In genomic region chr6:166952567-166953464, GRCh38 we compare ENCODE assay signal across 1 cellular context.
A peak's percentile ranks its signal among the peaks of the same experiment; 100 is the strongest.
TF ChIP-seq lines count a peak whose summit lies in the region.

No MANE protein-coding gene starts in this region.

TF ChIP-seq in K562, 482 proteins besides CTCF, POLR2A, EP300 and RAD21:
- TF ChIP-seq ZNF79 (CRISPR knock-in tag; IDR thresholded peaks at IDR 0.05; ENCODE audit: low read depth) (no peak), FOXA3 (CRISPR knock-in tag; conservative IDR thresholded peaks at IDR 0.05 in 1 of 2, IDR thresholded peaks at IDR 0.05 in 1 of 2) (0 out of 4 replicates have a peak, but pooled peaks of 1 of the 2 experiments have one; percentile 24), HDAC6 (IDR thresholded peaks at IDR 0.05; ENCODE audit: low read depth, low read length) (no peak), BRCA1 (IDR thresholded peaks at IDR 0.05) (no peak), BRCA1 (CRISPR knock-in tag; IDR thresholded peaks at IDR 0.05) (no peak), CREBBP (IDR thresholded peaks at IDR 0.05; ENCODE audit: low read depth, low read length) (no peak), CTBP1 (IDR thresholded peaks at IDR 0.05; ENCODE audit: borderline replicate concordance) (no peak), ZBTB33 (CRISPR knock-in tag; IDR thresholded peaks at IDR 0.05) (peak; percentile 86), ZNF165 (CRISPR knock-in tag; IDR thresholded peaks at IDR 0.05; ENCODE audit: borderline replicate concordance) (no peak), PPARD (CRISPR knock-in tag; IDR thresholded peaks at IDR 0.05) (no peak)
- TF ChIP-seq, protein P1, sequence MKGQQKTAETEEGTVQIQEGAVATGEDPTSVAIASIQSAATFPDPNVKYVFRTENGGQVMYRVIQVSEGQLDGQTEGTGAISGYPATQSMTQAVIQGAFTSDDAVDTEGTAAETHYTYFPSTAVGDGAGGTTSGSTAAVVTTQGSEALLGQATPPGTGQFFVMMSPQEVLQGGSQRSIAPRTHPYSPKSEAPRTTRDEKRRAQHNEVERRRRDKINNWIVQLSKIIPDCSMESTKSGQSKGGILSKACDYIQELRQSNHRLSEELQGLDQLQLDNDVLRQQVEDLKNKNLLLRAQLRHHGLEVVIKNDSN (CRISPR knock-in tag; IDR thresholded peaks at IDR 0.05) = peak; percentile 28; the same call in 1 of the 2 replicates
- TF ChIP-seq, protein P2, sequence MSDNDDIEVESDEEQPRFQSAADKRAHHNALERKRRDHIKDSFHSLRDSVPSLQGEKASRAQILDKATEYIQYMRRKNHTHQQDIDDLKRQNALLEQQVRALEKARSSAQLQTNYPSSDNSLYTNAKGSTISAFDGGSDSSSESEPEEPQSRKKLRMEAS (CRISPR knock-in tag; IDR thresholded peaks at IDR 0.05) = peak; percentile 17; the same call in 1 of the 2 replicates
